In genomic region chr1:27823784-27824183, GRCh38 we compare ENCODE assay signal across 23 cellular contexts. TPM values are rescaled to one million over a fixed set of nuclear protein-coding genes. Genes with fewer than 3 reads are reported as not detected.
DNase-seq lines count a peak whose midpoint lies in the region; ATAC-seq, FAIRE-seq and TF ChIP-seq lines count a peak whose summit lies in the region.
"Had no signal": no experiment of that assay in that cellular context is flagged by ENCODE, and none has a peak within 500 bp of the region (broad histone marks: within the 10 kb centered on the region; RNA-seq: fewer than 3 reads in every experiment).

No MANE protein-coding gene starts in this region.

- H3K36me3 ChIP-seq in HepG2 (replicated peaks in 1 of 2; ENCODE audit: control insufficient read depth in 1 of 2, insufficient read depth in 2 of 2, low read length in 2 of 2) (peaks cover 0 to 9% of the 10 kb centered on the region in 2 experiments; a peak in 2 of 5 replicates), right lobe of liver (peaks cover 0 to 22% (median 7%) of the 10 kb centered on the region in 4 donors), HEK293 (ENCODE audit: control insufficient read depth in 2 of 2, insufficient read depth in 1 of 2, low read length in 2 of 2) (peaks cover 4 to 38% of the 10 kb centered on the region in 2 experiments), GM12878 (ENCODE audit: control insufficient read depth in 2 of 2, insufficient read depth in 2 of 2, low read length in 1 of 2) (peaks cover 5 to 7% of the 10 kb centered on the region in 2 experiments), endodermal cell (ENCODE audit: control insufficient read depth, insufficient read depth, low read length) (peaks cover 52% of the 10 kb centered on the region), ovary (no peaks in the 10 kb centered on the region), lower lobe of right lung (peaks cover 58% of the 10 kb centered on the region)

- BruUV-seq in HepG2 (replicated peaks; lab: Mats Ljungman, UMichigan) (no TSS peak), GM12878 (replicated peaks; lab: Mats Ljungman, UMichigan) (TSS peak; percentile 49)

- TF ChIP-seq CTCF in HepG2 (CRISPR knock-in tag; IDR thresholded peaks at IDR 0.05) = no peak
- TF ChIP-seq CTCF in right lobe of liver (IDR thresholded peaks at IDR 0.05) = no peak
- no peak for TF ChIP-seq CTCF in HEK293 (tag by site-specific recombination; IDR thresholded peaks at IDR 0.05)
- no peak for TF ChIP-seq CTCF in GM12878 (IDR thresholded peaks at IDR 0.05 in 2 of 3, conservative IDR thresholded peaks at IDR 0.05 in 1 of 3; ENCODE audit: control insufficient read depth in 2 of 3, extremely low read depth in 1 of 3, insufficient read depth in 1 of 3, low read depth in 3 of 3, low read length in 3 of 3)
- TF ChIP-seq CTCF in endodermal cell (conservative IDR thresholded peaks at IDR 0.05) = no peak
- TF ChIP-seq CTCF in GM13976 (IDR thresholded peaks at IDR 0.05; ENCODE audit: borderline replicate concordance, control extremely low read depth, extremely low read depth, insufficient read depth, missing control alignments) = no peak
- TF ChIP-seq CTCF in ovary (IDR thresholded peaks at IDR 0.05) = no peak
- no peak for TF ChIP-seq CTCF in lower lobe of right lung (IDR thresholded peaks at IDR 0.05)

- RAD21 ChIA-PET in GM12878 (lab: Charles Lee; ENCODE audit: unreplicated experiment) = interaction anchor here (1.6 kb wide), 1 partner anchor 152 kb away, joined by 3 read pairs; the partner anchor contains the start of gene IFI6

- intact Hi-C loops in HepG2 (cut with micrococcal nuclease; ENCODE audit: unreplicated experiment) (no loop called here), right lobe of liver (cut with DNase I) (no loop called here), GM12878 (cut with micrococcal nuclease; ENCODE audit: unreplicated experiment) (no loop called here), ovary (cut with DNase I) (no loop called here), lower lobe of right lung (cut with DNase I) (no loop called here)

- TF ChIP-seq POLR2A in HepG2 (IDR thresholded peaks at IDR 0.05; ENCODE audit: insufficient read depth in 1 of 2, low read depth in 2 of 2, low read length in 2 of 2) (no peak), right lobe of liver (IDR thresholded peaks at IDR 0.05) (no peak), GM12878 (IDR thresholded peaks at IDR 0.05; ENCODE audit: low read depth, low read length) (no peak), ovary (IDR thresholded peaks at IDR 0.05) (no peak)

- SMC1A ChIA-PET in GM12878 (lab: Charles Lee; ENCODE audit: uncharacterized antibody, unreplicated experiment) = no interaction called here

- H2AFZ ChIP-seq in HepG2 (ENCODE audit: low read length) (no peak overlapping the region), GM12878 (ENCODE audit: control insufficient read depth, low read depth, low read length) (no peak overlapping the region)

- no peak overlapping the region for H3K27ac ChIP-seq in HepG2 (ENCODE audit: extremely low read length, insufficient read depth, low read length)
- no peak overlapping the region for H3K27ac ChIP-seq in right lobe of liver
- H3K27ac ChIP-seq in HEK293 (ENCODE audit: extremely low read depth, low read depth, low read length) = no peak overlapping the region
- H3K27ac ChIP-seq in GM12878 (ENCODE audit: control insufficient read depth, insufficient read depth) = no peak overlapping the region
- H3K27ac ChIP-seq in endodermal cell (ENCODE audit: low read depth, low read length) = no peak overlapping the region
- no peak overlapping the region for H3K27ac ChIP-seq in ovary
- H3K27ac ChIP-seq in lower lobe of right lung = no peak overlapping the region
- H3K27ac ChIP-seq: 22Rv1; A549; BLaER1 treated with 17β-estradiol and CSF1 and Interleukin-3, amounts not matched to agents 10 nM and 100 nM; C4-2B had no signal

- CTCF ChIA-PET in HepG2 (lab: Yijun Ruan, JAX; ENCODE audit: low intra/inter-chr PET ratio, low total read pairs) (no interaction called here), HEK293 (lab: Yijun Ruan, JAX) (no interaction called here), GM12878 (lab: Yijun Ruan, JAX) (no interaction called here)

- no peak overlapping the region for H3K4me3 ChIP-seq in HepG2 (replicated peaks in 1 of 3; ENCODE audit: insufficient read depth in 1 of 3, low read depth in 2 of 3, low read length in 3 of 3)
- H3K4me3 ChIP-seq in right lobe of liver = no peak overlapping the region
- no peak overlapping the region for H3K4me3 ChIP-seq in HEK293 (ENCODE audit: low read depth, low read length)
- H3K4me3 ChIP-seq in GM12878 = no peak overlapping the region
- no peak overlapping the region for H3K4me3 ChIP-seq in endodermal cell (ENCODE audit: low read length)
- H3K4me3 ChIP-seq in ovary = no peak overlapping the region
- H3K4me3 ChIP-seq in lower lobe of right lung = no peak overlapping the region
- H3K4me3 ChIP-seq: A549; BLaER1 treated with 17β-estradiol and CSF1 and Interleukin-3, amounts not matched to agents 10 nM and 100 nM had no signal

- peaks cover 2% of the 10 kb centered on the region for H3K4me1 Mint-ChIP-seq in endodermal cell
- H3K4me1 Mint-ChIP-seq: B cell; CD8-positive, alpha-beta memory T cell had no signal

- H3K36me3 Mint-ChIP-seq in endodermal cell (ENCODE audit: low read depth) = peaks cover 17% of the 10 kb centered on the region

- peak overlapping the region; percentile 39 for H3K27ac Mint-ChIP-seq in endodermal cell
- H3K27ac Mint-ChIP-seq: B cell had no signal

- peaks cover 11% of the 10 kb centered on the region for H3K4me1 ChIP-seq in HepG2 (ENCODE audit: insufficient read depth, low read length)
- no peaks in the 10 kb centered on the region for H3K4me1 ChIP-seq in right lobe of liver
- H3K4me1 ChIP-seq in HEK293 (ENCODE audit: control insufficient read depth, insufficient read depth, low read length) = no peaks in the 10 kb centered on the region
- no peaks in the 10 kb centered on the region for H3K4me1 ChIP-seq in GM12878 (ENCODE audit: control insufficient read depth, insufficient read depth, low read length)
- no peaks in the 10 kb centered on the region for H3K4me1 ChIP-seq in endodermal cell (ENCODE audit: control insufficient read depth, insufficient read depth, low read length)
- no peaks in the 10 kb centered on the region for H3K4me1 ChIP-seq in ovary (ENCODE audit: insufficient read depth)
- H3K4me1 ChIP-seq in lower lobe of right lung = no peaks in the 10 kb centered on the region
- H3K4me1 ChIP-seq: A549; BLaER1 treated with 17β-estradiol and CSF1 and Interleukin-3, amounts not matched to agents 10 nM and 100 nM had no signal

- H3K27me3 Mint-ChIP-seq in endodermal cell (ENCODE audit: insufficient read depth) = no peaks in the 10 kb centered on the region
- H3K27me3 Mint-ChIP-seq: B cell; CD4-positive, alpha-beta T cell; CD8-positive, alpha-beta memory T cell had no signal

- in situ Hi-C loops in HepG2 (cut with HindIII; ENCODE audit: extremely low pct_ligation_motif_present, low pct_unique_long_range_greater_than_20kb) (no loop called here), GM12878 (cut with MboI) (no loop called here), GM13976 (cut with MboI; ENCODE audit: low sequenced_read_pairs, unreplicated experiment) (no loop called here)

- 89% methylated on average over 4 of the region's 4 CpGs for WGBS in HepG2 (ENCODE audit: low lambda C conversion rate)
- WGBS in right lobe of liver (ENCODE audit: insufficient coverage, low coverage, low lambda C conversion rate, missing lambda C conversion rate) = 89% methylated on average over 2 of the region's 4 CpGs
- 98% methylated on average over 4 of the region's 4 CpGs for WGBS in GM12878 (ENCODE audit: insufficient coverage, insufficient replicate concordance, low lambda C conversion rate, missing lambda C conversion rate)
- WGBS in endodermal cell (ENCODE audit: insufficient coverage in 1 of 2, insufficient read length in 1 of 2), 2 experiments = 83 to 94% methylated on average over 2 to 4 of the region's 4 CpGs
- 96 to 99% (median 98%) methylated on average over 4 of the region's 4 CpGs for WGBS in ovary, 3 donors

- POLR2A ChIA-PET in HepG2 (lab: Yijun Ruan, JAX) (no interaction called here), HEK293 (lab: Yijun Ruan, JAX) (interaction anchor here (0.9 to 1.1 kb wide), 2 partner anchors 51 to 60 kb away, joined by 3 read pairs; partner anchors contain the start of gene STX12), GM12878 (lab: Charles Lee) (no interaction called here)

- H3K79me2 ChIP-seq in HepG2 (ENCODE audit: insufficient read depth, low read length) (no peaks in the 10 kb centered on the region), GM12878 (ENCODE audit: control insufficient read depth, insufficient read depth, low read length) (no peaks in the 10 kb centered on the region)

- TF ChIP-seq EP300 in HepG2 (IDR thresholded peaks at IDR 0.05; ENCODE audit: low read depth in 2 of 2, low read length in 2 of 2) (no peak), HepG2 (CRISPR knock-in tag; IDR thresholded peaks at IDR 0.05; ENCODE audit: borderline replicate concordance) (no peak), GM12878 (IDR thresholded peaks at IDR 0.05; ENCODE audit: borderline replicate concordance in 1 of 2, control insufficient read depth in 1 of 2, low read depth in 2 of 2, low read length in 2 of 2) (no peak), ovary (IDR thresholded peaks at IDR 0.05) (no peak)

- no peak overlapping the region for H3K4me3 Mint-ChIP-seq in endodermal cell
- H3K4me3 Mint-ChIP-seq: B cell; CD4-positive, alpha-beta T cell; CD8-positive, alpha-beta memory T cell had no signal

- H3K4me2 ChIP-seq in HepG2 (ENCODE audit: low read depth, low read length) = no peak overlapping the region
- no peak overlapping the region for H3K4me2 ChIP-seq in GM12878 (ENCODE audit: control insufficient read depth, insufficient read depth)
- H3K4me2 ChIP-seq: A549; BLaER1 treated with 17β-estradiol and CSF1 and Interleukin-3, amounts not matched to agents 10 nM and 100 nM had no signal

- no peaks in the 10 kb centered on the region for H3K9me3 Mint-ChIP-seq in endodermal cell
- H3K9me3 Mint-ChIP-seq: CD4-positive, alpha-beta T cell; CD8-positive, alpha-beta memory T cell had no signal

- H3K9me3 ChIP-seq in HepG2 (ENCODE audit: low read length) = no peaks in the 10 kb centered on the region
- no peaks in the 10 kb centered on the region for H3K9me3 ChIP-seq in right lobe of liver
- H3K9me3 ChIP-seq in HEK293 (ENCODE audit: control insufficient read depth, insufficient read depth, low read depth, low read length) = no peaks in the 10 kb centered on the region
- H3K9me3 ChIP-seq in GM12878 (replicated peaks; ENCODE audit: control insufficient read depth, insufficient read depth, low read length) = no peaks in the 10 kb centered on the region
- H3K9me3 ChIP-seq in endodermal cell (ENCODE audit: control insufficient read depth, low read length) = no peaks in the 10 kb centered on the region
- H3K9me3 ChIP-seq in ovary = no peaks in the 10 kb centered on the region
- no peaks in the 10 kb centered on the region for H3K9me3 ChIP-seq in lower lobe of right lung
- H3K9me3 ChIP-seq: A549; BLaER1 treated with 17β-estradiol and CSF1 and Interleukin-3, amounts not matched to agents 10 nM and 100 nM had no signal

- H3K9ac ChIP-seq in HepG2 (ENCODE audit: insufficient read depth, low read depth, low read length) = no peak overlapping the region
- H3K9ac ChIP-seq in GM12878 (ENCODE audit: control insufficient read depth, insufficient read depth, low read length) = no peak overlapping the region
- H3K9ac ChIP-seq in endodermal cell (ENCODE audit: extremely low read depth, low read length, poor library complexity, severe bottlenecking) = no peak overlapping the region
- H3K9ac ChIP-seq: BLaER1 treated with 17β-estradiol and CSF1 and Interleukin-3, amounts not matched to agents 10 nM and 100 nM had no signal

- H4K20me1 ChIP-seq in HepG2 (ENCODE audit: insufficient read depth, low read length) (no peaks in the 10 kb centered on the region), GM12878 (ENCODE audit: control insufficient read depth, insufficient read depth) (no peaks in the 10 kb centered on the region)

- ATAC-seq in HepG2 = no peak
- ATAC-seq in right lobe of liver = no peak
- ATAC-seq in GM12878 = no peak
- no peak for ATAC-seq in lower lobe of right lung
- ATAC-seq: A549 had no signal

- DNase-seq in HepG2 (ENCODE audit: low spot score) = no peak
- DNase-seq in right lobe of liver = no peak
- no peak for DNase-seq in GM12878 (ENCODE audit: low read depth, low spot score)
- no peak for DNase-seq in endodermal cell
- no peak for DNase-seq in GM13976 (ENCODE audit: low spot score)
- DNase-seq in ovary = no peak
- no peak for DNase-seq in lower lobe of right lung
- DNase-seq: AML-193; CD4-positive, alpha-beta T cell; CD8-positive, alpha-beta memory T cell; COR-L47; DMS79 treated with DMSO at 0.1 percent for 48 hours; GDM1 had no signal

- no peak for TF ChIP-seq RAD21 in HepG2 (CRISPR knock-in tag; IDR thresholded peaks at IDR 0.05)
- no peak for TF ChIP-seq RAD21 in GM12878 (IDR thresholded peaks at IDR 0.05; ENCODE audit: insufficient read depth, low read depth, low read length)

- FAIRE-seq in HepG2 (lab: Jason Lieb, UNC) = no peak
- FAIRE-seq in GM12878 (lab: Jason Lieb, UNC) = no peak
- FAIRE-seq: A549, D721Med, GM12891, GM18507 had no signal

- H3K27me3 ChIP-seq in HepG2 (ENCODE audit: control insufficient read depth in 1 of 2, insufficient read depth in 2 of 2, low read length in 2 of 2) (no peaks in the 10 kb centered on the region), right lobe of liver (no peaks in the 10 kb centered on the region), GM12878 (replicated peaks in 1 of 2; ENCODE audit: control insufficient read depth in 2 of 2, insufficient read depth in 2 of 2, low read length in 1 of 2) (no peaks in the 10 kb centered on the region), endodermal cell (ENCODE audit: control insufficient read depth, insufficient read depth, low read length, poor library complexity, severe bottlenecking) (no peaks in the 10 kb centered on the region), ovary (no peaks in the 10 kb centered on the region), lower lobe of right lung (ENCODE audit: low read depth) (no peaks in the 10 kb centered on the region)
- H3K27me3 ChIP-seq: BLaER1 treated with 17β-estradiol and CSF1 and Interleukin-3, amounts not matched to agents 10 nM and 100 nM had no signal

RNA-seq across cellular contexts. Expression of gene PPP1R8, which starts 6.8 kb away (rescaled TPM):
- total RNA-seq in HepG2 (2016; rRNA removed; fragmentation: Illumina TruSeq; extraction: Trizol) (62.2 and 98.1 TPM in 2 replicates), right lobe of liver (10 to 100 TPM; 12.4 to 18.6 (median 13.0) TPM), GM12878 (2014; rRNA removed) (63.2 and 77.0 TPM in 2 replicates), GM12878 (2014; rRNA removed; fragmentation: Illumina TruSeq; extraction: Trizol) (50.9 and 55.6 TPM in 2 replicates), GM12878 (2021) (47.2 and 50.3 TPM in 2 replicates), endodermal cell (10 to 100 TPM; 45.0 to 48.1 TPM), ovary (10 to 100 TPM; 24.9 to 49.0 (median 37.9) TPM), lower lobe of right lung (31.3 TPM)
- 12.8 and 14.3 TPM in 2 replicates for total RNA-seq in HepG2 (2016; cell fraction: cytosol; rRNA removed; fragmentation: Illumina TruSeq; extraction: Trizol; ENCODE audit: low read depth)
- total RNA-seq in HepG2 (2016; cell fraction: insoluble cytoplasmic fraction; rRNA removed; fragmentation: Illumina TruSeq; extraction: Trizol) = 62.7 and 98.4 TPM in 2 replicates
- total RNA-seq in HepG2 (2016; cell fraction: membrane; rRNA removed; fragmentation: Illumina TruSeq; extraction: Trizol) = 39.3 and 40.1 TPM in 2 replicates
- 25.9 and 28.7 TPM in 2 replicates for total RNA-seq in HepG2 (2016; cell fraction: nucleus; rRNA removed; fragmentation: Illumina TruSeq; extraction: Trizol)
- polyA plus RNA-seq in HepG2 (2011; rRNA removed) (35.5 and 38.3 TPM in 2 replicates), GM12878 (2011; rRNA removed) (59.6 and 60.5 TPM in 2 replicates), GM12878 (2014; fragmentation: Illumina TruSeq; extraction: Trizol) (61.7 and 69.5 TPM in 2 replicates), GM12878 (2014; fragmentation: Nextera tagmentation; extraction: Ambion mirVana) (10 to 100 TPM; 14.5 to 15.3 TPM), GM12878 (2014; rRNA removed) (57.1 and 65.0 TPM in 2 replicates), GM12878 (2016; fragmentation: Nextera tagmentation; extraction: Ambion mirVana) (10 to 100 TPM; 10.2 to 13.1 TPM), ovary (10 to 100 TPM; 33.8 to 37.4 TPM)
- polyA plus RNA-seq in HepG2 (2011; cell fraction: cytosol; rRNA removed) = 30.3 and 33.6 TPM in 2 replicates
- 15.4 and 17.5 TPM in 2 replicates for polyA plus RNA-seq in HepG2 (2011; cell fraction: nucleus; rRNA removed)
- polyA plus RNA-seq in HepG2 (2012) = 26.0 and 27.6 TPM in 2 replicates
- 6.0 and 6.1 TPM in 2 replicates for polyA plus RNA-seq in HepG2 (2016; cell fraction: cytosol; fragmentation: Illumina TruSeq; extraction: Trizol; ENCODE audit: low read depth)
- 85.3 and 95.4 TPM in 2 replicates for polyA plus RNA-seq in HepG2 (2016; cell fraction: insoluble cytoplasmic fraction; fragmentation: Illumina TruSeq; extraction: Trizol; ENCODE audit: low read depth)
- 21.0 and 21.2 TPM in 2 replicates for polyA plus RNA-seq in HepG2 (2016; cell fraction: membrane; fragmentation: Illumina TruSeq; extraction: Trizol; ENCODE audit: low read depth)
- polyA plus RNA-seq in HepG2 (2016; cell fraction: nucleus; fragmentation: Illumina TruSeq; extraction: Trizol; ENCODE audit: insufficient read depth, low read depth) = 38.0 and 42.7 TPM in 2 replicates
- 75.2 and 154 TPM in 2 replicates for polyA minus RNA-seq in HepG2 (2011; rRNA and poly(A)+ RNA removed; ENCODE audit: low replicate concordance)
- polyA minus RNA-seq in HepG2 (2011; cell fraction: cytosol; rRNA and poly(A)+ RNA removed) = 25.6 and 26.0 TPM in 2 replicates
- 15.5 and 16.3 TPM in 2 replicates for polyA minus RNA-seq in HepG2 (2011; cell fraction: nucleus; rRNA and poly(A)+ RNA removed)
- total RNA-seq in GM12878 (2013; cell fraction: nucleolus; rRNA removed) = 12.7 and 14.1 TPM in 2 replicates
- polyA plus RNA-seq in GM12878 (2011; ENCODE audit: low read depth) = 21.4 TPM
- polyA plus RNA-seq in GM12878 (2011; cell fraction: cytosol; rRNA removed) = 53.4 and 54.1 TPM in 2 replicates
- 29.7 and 30.1 TPM in 2 replicates for polyA plus RNA-seq in GM12878 (2011; cell fraction: nucleus; rRNA removed)
- polyA plus RNA-seq in GM12878 (2012) = 28.2 and 29.3 TPM in 2 replicates
- 50.2 and 66.9 TPM in 2 replicates for polyA minus RNA-seq in GM12878 (2011; rRNA and poly(A)+ RNA removed)
- polyA minus RNA-seq in GM12878 (2011; cell fraction: cytosol; rRNA and poly(A)+ RNA removed) = 22.6 and 23.4 TPM in 2 replicates
- 8.1 and 19.5 TPM in 2 replicates for polyA minus RNA-seq in GM12878 (2011; cell fraction: nucleus; rRNA and poly(A)+ RNA removed)
- 49.6 TPM for polyA plus RNA-seq in endodermal cell (2013, experiment 1 of 2)
- 49.6 TPM for polyA plus RNA-seq in endodermal cell (2013, experiment 2 of 2)

RNA-seq across cellular contexts. Expression of gene THEMIS2, which starts 48.6 kb away (rescaled TPM):
- total RNA-seq in HepG2 (2016; rRNA removed; fragmentation: Illumina TruSeq; extraction: Trizol) (0.38 and 0.46 TPM in 2 replicates), right lobe of liver (10 to 100 TPM in 1 of 6 experiments, 1 to 10 TPM in 5; 3.3 to 14.3 (median 7.6) TPM), GM12878 (2014; rRNA removed) (70.0 and 74.0 TPM in 2 replicates), GM12878 (2014; rRNA removed; fragmentation: Illumina TruSeq; extraction: Trizol) (30.6 and 32.5 TPM in 2 replicates), GM12878 (2021) (50.5 and 58.7 TPM in 2 replicates), endodermal cell (1 to 10 TPM; 8.5 to 8.8 TPM), ovary (10 to 100 TPM in 2 of 7 donors, 1 to 10 TPM in 5; 2.7 to 14.0 (median 7.8) TPM), lower lobe of right lung (161 TPM)
- total RNA-seq in HepG2 (2016; cell fraction: cytosol; rRNA removed; fragmentation: Illumina TruSeq; extraction: Trizol; ENCODE audit: low read depth) = not detected in 2 replicates
- total RNA-seq in HepG2 (2016; cell fraction: insoluble cytoplasmic fraction; rRNA removed; fragmentation: Illumina TruSeq; extraction: Trizol) = 0.52 and 0.74 TPM in 2 replicates
- 0.28 and 0.31 TPM in 2 replicates for total RNA-seq in HepG2 (2016; cell fraction: membrane; rRNA removed; fragmentation: Illumina TruSeq; extraction: Trizol)
- total RNA-seq in HepG2 (2016; cell fraction: nucleus; rRNA removed; fragmentation: Illumina TruSeq; extraction: Trizol) = 0.25 and 0.43 TPM in 2 replicates
- polyA plus RNA-seq in HepG2 (2011; rRNA removed) (1.2 and 1.5 TPM in 2 replicates), GM12878 (2011; rRNA removed) (65.4 and 114 TPM in 2 replicates), GM12878 (2014; fragmentation: Illumina TruSeq; extraction: Trizol) (28.7 and 33.4 TPM in 2 replicates), GM12878 (2014; fragmentation: Nextera tagmentation; extraction: Ambion mirVana) (10 to 100 TPM in 1 of 2 experiments, 1 to 10 TPM in 1; 9.1 to 12.9 TPM), GM12878 (2014; rRNA removed) (59.5 and 59.7 TPM in 2 replicates), GM12878 (2016; fragmentation: Nextera tagmentation; extraction: Ambion mirVana) (10 to 100 TPM; 37.7 to 38.9 TPM), ovary (10 to 100 TPM in 1 of 2 donors, 1 to 10 TPM in 1; 3.9 to 16.9 TPM)
- polyA plus RNA-seq in HepG2 (2011; cell fraction: cytosol; rRNA removed) = 0.77 and 0.78 TPM in 2 replicates
- 1.5 and 1.7 TPM in 2 replicates for polyA plus RNA-seq in HepG2 (2011; cell fraction: nucleus; rRNA removed)
- 0.43 and 0.49 TPM in 2 replicates for polyA plus RNA-seq in HepG2 (2012)
- polyA plus RNA-seq in HepG2 (2016; cell fraction: cytosol; fragmentation: Illumina TruSeq; extraction: Trizol; ENCODE audit: low read depth) = 0.17 and 0.21 TPM in 2 replicates
- polyA plus RNA-seq in HepG2 (2016; cell fraction: insoluble cytoplasmic fraction; fragmentation: Illumina TruSeq; extraction: Trizol; ENCODE audit: low read depth) = 0.22 and 0.42 TPM in 2 replicates
- polyA plus RNA-seq in HepG2 (2016; cell fraction: membrane; fragmentation: Illumina TruSeq; extraction: Trizol; ENCODE audit: low read depth) = not detected in 2 replicates
- 0.95 and 2.0 TPM in 2 replicates for polyA plus RNA-seq in HepG2 (2016; cell fraction: nucleus; fragmentation: Illumina TruSeq; extraction: Trizol; ENCODE audit: insufficient read depth, low read depth)
- 1.1 and 4.7 TPM in 2 replicates for polyA minus RNA-seq in HepG2 (2011; rRNA and poly(A)+ RNA removed; ENCODE audit: low replicate concordance)
- 0.89 and 1.1 TPM in 2 replicates for polyA minus RNA-seq in HepG2 (2011; cell fraction: cytosol; rRNA and poly(A)+ RNA removed)
- 1.4 and 2.4 TPM in 2 replicates for polyA minus RNA-seq in HepG2 (2011; cell fraction: nucleus; rRNA and poly(A)+ RNA removed)
- 101 and 106 TPM in 2 replicates for total RNA-seq in GM12878 (2013; cell fraction: nucleolus; rRNA removed)
- 36.2 TPM for polyA plus RNA-seq in GM12878 (2011; ENCODE audit: low read depth)
- 127 and 129 TPM in 2 replicates for polyA plus RNA-seq in GM12878 (2011; cell fraction: cytosol; rRNA removed)
- 250 and 265 TPM in 2 replicates for polyA plus RNA-seq in GM12878 (2011; cell fraction: nucleus; rRNA removed)
- 69.2 and 76.2 TPM in 2 replicates for polyA plus RNA-seq in GM12878 (2012)
- polyA minus RNA-seq in GM12878 (2011; rRNA and poly(A)+ RNA removed) = 85.6 and 142 TPM in 2 replicates
- polyA minus RNA-seq in GM12878 (2011; cell fraction: cytosol; rRNA and poly(A)+ RNA removed) = 43.2 and 45.7 TPM in 2 replicates
- polyA minus RNA-seq in GM12878 (2011; cell fraction: nucleus; rRNA and poly(A)+ RNA removed) = 68.4 and 93.7 TPM in 2 replicates
- polyA plus RNA-seq in endodermal cell (2013, experiment 1 of 2) = 4.2 TPM
- polyA plus RNA-seq in endodermal cell (2013, experiment 2 of 2) = 4.6 TPM
- total RNA-seq: A172 had no signal

RNA-seq across cellular contexts. Expression of gene STX12, which starts 50.8 kb away (rescaled TPM):
- total RNA-seq in HepG2 (2016; rRNA removed; fragmentation: Illumina TruSeq; extraction: Trizol) (16.3 and 19.7 TPM in 2 replicates), right lobe of liver (10 to 100 TPM; 15.2 to 32.7 (median 19.5) TPM), GM12878 (2014; rRNA removed) (29.9 and 32.7 TPM in 2 replicates), GM12878 (2014; rRNA removed; fragmentation: Illumina TruSeq; extraction: Trizol) (29.4 and 33.6 TPM in 2 replicates), GM12878 (2021) (24.5 and 29.3 TPM in 2 replicates), endodermal cell (10 to 100 TPM; 19.5 to 23.3 TPM), ovary (10 to 100 TPM; 34.3 to 45.7 (median 41.2) TPM), lower lobe of right lung (91.0 TPM)
- 3.5 and 6.0 TPM in 2 replicates for total RNA-seq in HepG2 (2016; cell fraction: cytosol; rRNA removed; fragmentation: Illumina TruSeq; extraction: Trizol; ENCODE audit: low read depth)
- total RNA-seq in HepG2 (2016; cell fraction: insoluble cytoplasmic fraction; rRNA removed; fragmentation: Illumina TruSeq; extraction: Trizol) = 15.4 and 19.3 TPM in 2 replicates
- total RNA-seq in HepG2 (2016; cell fraction: membrane; rRNA removed; fragmentation: Illumina TruSeq; extraction: Trizol) = 9.4 and 9.7 TPM in 2 replicates
- 10.7 and 14.4 TPM in 2 replicates for total RNA-seq in HepG2 (2016; cell fraction: nucleus; rRNA removed; fragmentation: Illumina TruSeq; extraction: Trizol)
- polyA plus RNA-seq in HepG2 (2011; rRNA removed) (6.3 and 9.0 TPM in 2 replicates), GM12878 (2011; rRNA removed) (22.5 and 29.6 TPM in 2 replicates), GM12878 (2014; fragmentation: Illumina TruSeq; extraction: Trizol) (35.0 and 44.5 TPM in 2 replicates), GM12878 (2014; fragmentation: Nextera tagmentation; extraction: Ambion mirVana) (10 to 100 TPM; 23.5 to 26.9 TPM), GM12878 (2014; rRNA removed) (19.2 and 30.1 TPM in 2 replicates), GM12878 (2016; fragmentation: Nextera tagmentation; extraction: Ambion mirVana) (10 to 100 TPM; 20.2 to 25.5 TPM), ovary (10 to 100 TPM; 23.9 to 74.8 TPM)
- polyA plus RNA-seq in HepG2 (2011; cell fraction: cytosol; rRNA removed) = 3.5 and 5.7 TPM in 2 replicates
- 8.7 and 14.1 TPM in 2 replicates for polyA plus RNA-seq in HepG2 (2011; cell fraction: nucleus; rRNA removed)
- polyA plus RNA-seq in HepG2 (2012) = 11.4 and 13.1 TPM in 2 replicates
- 1.6 and 1.8 TPM in 2 replicates for polyA plus RNA-seq in HepG2 (2016; cell fraction: cytosol; fragmentation: Illumina TruSeq; extraction: Trizol; ENCODE audit: low read depth)
- polyA plus RNA-seq in HepG2 (2016; cell fraction: insoluble cytoplasmic fraction; fragmentation: Illumina TruSeq; extraction: Trizol; ENCODE audit: low read depth) = 18.0 and 18.9 TPM in 2 replicates
- 4.6 and 5.0 TPM in 2 replicates for polyA plus RNA-seq in HepG2 (2016; cell fraction: membrane; fragmentation: Illumina TruSeq; extraction: Trizol; ENCODE audit: low read depth)
- 21.7 and 23.0 TPM in 2 replicates for polyA plus RNA-seq in HepG2 (2016; cell fraction: nucleus; fragmentation: Illumina TruSeq; extraction: Trizol; ENCODE audit: insufficient read depth, low read depth)
- polyA minus RNA-seq in HepG2 (2011; rRNA and poly(A)+ RNA removed; ENCODE audit: low replicate concordance) = 1.8 and 4.2 TPM in 2 replicates
- 4.3 and 9.0 TPM in 2 replicates for polyA minus RNA-seq in HepG2 (2011; cell fraction: cytosol; rRNA and poly(A)+ RNA removed)
- polyA minus RNA-seq in HepG2 (2011; cell fraction: nucleus; rRNA and poly(A)+ RNA removed) = 14.3 and 21.3 TPM in 2 replicates
- total RNA-seq in GM12878 (2013; cell fraction: nucleolus; rRNA removed) = 74.7 and 75.4 TPM in 2 replicates
- polyA plus RNA-seq in GM12878 (2011; ENCODE audit: low read depth) = 9.5 TPM
- polyA plus RNA-seq in GM12878 (2011; cell fraction: cytosol; rRNA removed) = 11.0 and 12.8 TPM in 2 replicates
- polyA plus RNA-seq in GM12878 (2011; cell fraction: nucleus; rRNA removed) = 28.9 and 31.3 TPM in 2 replicates
- 18.1 and 21.7 TPM in 2 replicates for polyA plus RNA-seq in GM12878 (2012)
- polyA minus RNA-seq in GM12878 (2011; rRNA and poly(A)+ RNA removed) = 19.5 and 23.7 TPM in 2 replicates
- 4.8 and 9.4 TPM in 2 replicates for polyA minus RNA-seq in GM12878 (2011; cell fraction: cytosol; rRNA and poly(A)+ RNA removed)
- polyA minus RNA-seq in GM12878 (2011; cell fraction: nucleus; rRNA and poly(A)+ RNA removed) = 10.8 and 12.6 TPM in 2 replicates
- polyA plus RNA-seq in endodermal cell (2013, experiment 1 of 2) = 30.7 TPM
- polyA plus RNA-seq in endodermal cell (2013, experiment 2 of 2) = 31.6 TPM

Comparison
In these comparisons a context has a peak if more than half of its experiments do, and no peak if none do; other contexts are left out.
1. Of the 63 proteins assayed by ChIP-seq in both HepG2 and HEK293: peak only in HepG2: none; only in HEK293: none; in both: ZNF121; in neither: 62.